8 cellular contexts compared by ENCODE assay signal in the genomic region with DNA sequence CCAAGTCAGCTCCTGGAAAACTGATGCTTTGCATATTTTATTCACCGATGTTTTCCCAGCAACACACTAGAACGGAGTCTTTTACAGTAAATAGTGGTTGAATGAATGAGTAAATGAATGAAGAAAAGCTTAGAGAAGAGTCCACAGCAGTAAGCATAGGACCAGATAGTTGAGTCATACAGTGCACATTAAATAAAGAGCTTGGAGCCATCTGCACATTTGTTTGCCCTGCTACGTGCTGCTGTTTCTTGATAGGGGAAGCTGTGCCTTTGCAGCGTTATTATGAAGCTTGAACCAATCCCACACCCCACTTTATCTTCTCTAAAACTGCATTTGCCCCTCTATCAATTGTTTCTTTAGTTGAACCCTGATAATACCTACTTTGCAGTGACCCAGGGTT. TPM values are rescaled to one million over a fixed set of nuclear protein-coding genes. Genes with fewer than 3 reads are reported as not detected.
DNase-seq lines count a peak whose midpoint lies in the region; ATAC-seq and TF ChIP-seq lines count a peak whose summit lies in the region.

No MANE protein-coding gene starts in this region.

- H3K27me3 Mint-ChIP-seq in stimulated activated naive CD8-positive, alpha-beta T cell treated with anti-CD3 and anti-CD28 coated beads, Interleukin-15, Interleukin-2, amounts not matched to agents 100 ng/mL and 50 ng/mL, for 24 hours = no peaks in the 10 kb centered on the region
- H3K27me3 Mint-ChIP-seq in activated naive CD8-positive, alpha-beta T cell = no peaks in the 10 kb centered on the region

- H3K4me3 ChIP-seq in right lobe of liver = peak overlapping the region; percentile 80 to 81 (median 80)
- peak overlapping the region; percentile 87 for H3K4me3 ChIP-seq in urinary bladder (ENCODE audit: low read depth, low read length)

- no peak for DNase-seq in stimulated activated naive CD8-positive, alpha-beta T cell treated with anti-CD3 and anti-CD28 coated beads, Interleukin-15, Interleukin-2, amounts not matched to agents 100 U/mL and 50 U/mL, for 24 hours
- DNase-seq in right lobe of liver (no peak), occipital lobe (lab: John Stamatoyannopoulos, UW) (no peak), NCI-H2107 (lab: John Stamatoyannopoulos, UW) (no peak), putamen (ENCODE audit: low spot score) (no peak)

- H3K4me3 Mint-ChIP-seq in stimulated activated naive CD8-positive, alpha-beta T cell treated with anti-CD3 and anti-CD28 coated beads, Interleukin-15, Interleukin-2, amounts not matched to agents 100 ng/mL and 50 ng/mL, for 24 hours = peak overlapping the region; percentile 90
- peak overlapping the region; percentile 98 for H3K4me3 Mint-ChIP-seq in activated naive CD8-positive, alpha-beta T cell

- no peaks in the 10 kb centered on the region for H3K36me3 ChIP-seq in right lobe of liver
- no peaks in the 10 kb centered on the region for H3K36me3 ChIP-seq in urinary bladder (ENCODE audit: insufficient read depth)

- no peak for TF ChIP-seq POLR2A in right lobe of liver (IDR thresholded peaks at IDR 0.05)

- peaks cover 34% of the 10 kb centered on the region for H3K4me1 Mint-ChIP-seq in stimulated activated naive CD8-positive, alpha-beta T cell treated with anti-CD3 and anti-CD28 coated beads, Interleukin-15, Interleukin-2, amounts not matched to agents 100 ng/mL and 50 ng/mL, for 24 hours (ENCODE audit: low read depth)
- peaks cover 44% of the 10 kb centered on the region for H3K4me1 Mint-ChIP-seq in activated naive CD8-positive, alpha-beta T cell (ENCODE audit: low read depth)

- H3K27ac ChIP-seq in right lobe of liver = peak overlapping the region; percentile 82 to 92 (median 87)
- H3K27ac ChIP-seq in urinary bladder (ENCODE audit: low read depth) = no peak overlapping the region

- peaks cover 0 to 13% (median 8%) of the 10 kb centered on the region in 4 donors for H3K4me1 ChIP-seq in right lobe of liver
- no peaks in the 10 kb centered on the region for H3K4me1 ChIP-seq in urinary bladder (ENCODE audit: insufficient read depth)

- no peaks in the 10 kb centered on the region for H3K9me3 Mint-ChIP-seq in stimulated activated naive CD8-positive, alpha-beta T cell treated with anti-CD3 and anti-CD28 coated beads, Interleukin-15, Interleukin-2, amounts not matched to agents 100 ng/mL and 50 ng/mL, for 24 hours
- no peaks in the 10 kb centered on the region for H3K9me3 Mint-ChIP-seq in activated naive CD8-positive, alpha-beta T cell (ENCODE audit: low read depth)

- no peaks in the 10 kb centered on the region for H3K27me3 ChIP-seq in right lobe of liver

- peak overlapping the region; percentile 93 for H3K27ac Mint-ChIP-seq in stimulated activated naive CD8-positive, alpha-beta T cell treated with anti-CD3 and anti-CD28 coated beads, Interleukin-15, Interleukin-2, amounts not matched to agents 100 ng/mL and 50 ng/mL, for 24 hours
- H3K27ac Mint-ChIP-seq in activated naive CD8-positive, alpha-beta T cell = peak overlapping the region; percentile 95

- 4% methylated on average over 4 of the region's 4 CpGs for WGBS in right lobe of liver (ENCODE audit: insufficient coverage, low coverage, low lambda C conversion rate, missing lambda C conversion rate)
- 5% methylated on average over 4 of the region's 4 CpGs for WGBS in urinary bladder

- no peak for TF ChIP-seq CTCF in right lobe of liver (IDR thresholded peaks at IDR 0.05)

- ATAC-seq in stimulated activated naive CD8-positive, alpha-beta T cell treated with anti-CD3 and anti-CD28 coated beads, Interleukin-15, Interleukin-2, amounts not matched to agents 100 U/mL and 50 U/mL, for 24 hours = no peak
- no peak for ATAC-seq in right lobe of liver

- H3K36me3 Mint-ChIP-seq in stimulated activated naive CD8-positive, alpha-beta T cell treated with anti-CD3 and anti-CD28 coated beads, Interleukin-15, Interleukin-2, amounts not matched to agents 100 ng/mL and 50 ng/mL, for 24 hours (ENCODE audit: low read depth) = peaks cover 6% of the 10 kb centered on the region
- no peaks in the 10 kb centered on the region for H3K36me3 Mint-ChIP-seq in activated naive CD8-positive, alpha-beta T cell

- no peaks in the 10 kb centered on the region for H3K9me3 ChIP-seq in right lobe of liver

- intact Hi-C loops in right lobe of liver (cut with DNase I) = no loop called here

RNA-seq across cellular contexts. Expression of a gene that starts 1.2 kb away (rescaled TPM):
- total RNA-seq in right lobe of liver (1 to 10 TPM; 2.6 to 7.6 (median 5.5) TPM), urinary bladder (39.4 TPM), occipital lobe (47.9 TPM)
- polyA plus RNA-seq in urinary bladder = 13.4 TPM
